In the genomic region with DNA sequence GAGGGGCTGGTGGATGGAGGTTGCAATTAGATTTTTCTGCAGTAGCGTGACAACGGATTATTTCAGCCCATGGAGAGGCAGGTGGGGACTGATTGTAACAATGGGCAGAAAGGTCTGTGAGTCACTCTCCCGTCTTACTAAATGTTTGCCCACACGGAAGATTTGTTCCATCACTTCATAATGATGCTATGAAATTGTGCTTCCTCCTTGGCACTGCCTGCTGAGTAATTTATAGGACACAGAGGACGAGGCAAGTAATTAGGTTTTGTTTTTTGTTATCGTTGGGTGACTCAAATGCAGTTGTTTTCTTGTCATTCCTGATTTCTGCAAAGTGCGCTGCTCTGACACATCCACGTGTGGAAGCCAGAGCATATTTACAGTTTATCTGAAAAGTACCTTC, we compare ENCODE assay signal across 16 cellular contexts.
DNase-seq lines count a peak whose midpoint lies in the region; FAIRE-seq and TF ChIP-seq lines count a peak whose summit lies in the region.
"Had no signal": no experiment of that assay in that cellular context is flagged by ENCODE, and none has a peak within 500 bp of the region (broad histone marks: within the 10 kb centered on the region; RNA-seq: fewer than 3 reads in every experiment).

No MANE protein-coding gene starts in this region.

- FAIRE-seq in islet of Langerhans (lab: Jason Lieb, UNC) = peak; percentile 82
- FAIRE-seq: D721Med had no signal

- no peaks in the 10 kb centered on the region for H3K27me3 Mint-ChIP-seq in nephron progenitor cell (ENCODE audit: low read depth, poor library complexity)
- H3K27me3 Mint-ChIP-seq: CD4-positive, alpha-beta T cell had no signal

- peaks cover 5% of the 10 kb centered on the region for H3K36me3 Mint-ChIP-seq in nephron progenitor cell (ENCODE audit: low read depth)

- no peaks in the 10 kb centered on the region for H3K9me3 ChIP-seq in HEK293 (ENCODE audit: control insufficient read depth, insufficient read depth, low read depth, low read length)

- H3K4me1 ChIP-seq in HEK293 (ENCODE audit: control insufficient read depth, insufficient read depth, low read length) = no peaks in the 10 kb centered on the region

- no peak overlapping the region for H3K27ac Mint-ChIP-seq in nephron progenitor cell
- H3K27ac Mint-ChIP-seq: CD4-positive, alpha-beta T cell had no signal

- POLR2A ChIA-PET in HEK293 (lab: Yijun Ruan, JAX) = no interaction called here

- peak; percentile 98 for DNase-seq in NCI-H146 (lab: John Stamatoyannopoulos, UW)
- DNase-seq in NCI-H69 (lab: John Stamatoyannopoulos, UW) = peak; percentile 26
- DNase-seq in DMS79 treated with DMSO at 0.1 percent for 48 hours (lab: John Stamatoyannopoulos, UW) = no peak
- DNase-seq in SHP77 (lab: John Stamatoyannopoulos, UW) = no peak
- no peak for DNase-seq in nephron progenitor cell
- DNase-seq: AML-193; CD4-positive, alpha-beta T cell; GOT3; KG1; NCI-H1694; NCI-H524 treated with DMSO at 0.1 percent for 48 hours; Right ventricle myocardium superior; T-helper 2 cell had no signal

- H3K27ac ChIP-seq in HEK293 (ENCODE audit: extremely low read depth, low read depth, low read length) = no peak overlapping the region

- TF ChIP-seq CTCF in HEK293 (tag by site-specific recombination; IDR thresholded peaks at IDR 0.05) = no peak
- TF ChIP-seq CTCF in nephron progenitor cell (IDR thresholded peaks at IDR 0.05) = no peak

- no peaks in the 10 kb centered on the region for H3K36me3 ChIP-seq in HEK293 (ENCODE audit: control insufficient read depth in 2 of 2, insufficient read depth in 1 of 2, low read length in 2 of 2)

- CTCF ChIA-PET in HEK293 (lab: Yijun Ruan, JAX) = interaction anchor here (0.7 kb wide), 1 partner anchor 8 kb away, joined by 3 read pairs; no protein-coding TSS in a partner anchor

- no peak overlapping the region for H3K4me3 ChIP-seq in HEK293 (ENCODE audit: low read depth, low read length)

- H3K4me3 Mint-ChIP-seq in nephron progenitor cell = no peak overlapping the region
- H3K4me3 Mint-ChIP-seq: CD4-positive, alpha-beta T cell had no signal

- peaks cover 88% of the 10 kb centered on the region for H3K9me3 Mint-ChIP-seq in nephron progenitor cell

- no peaks in the 10 kb centered on the region for H3K4me1 Mint-ChIP-seq in nephron progenitor cell

TF ChIP-seq in HEK293, 187 proteins besides CTCF, POLR2A, EP300 and RAD21:
- TF ChIP-seq, protein P1, sequence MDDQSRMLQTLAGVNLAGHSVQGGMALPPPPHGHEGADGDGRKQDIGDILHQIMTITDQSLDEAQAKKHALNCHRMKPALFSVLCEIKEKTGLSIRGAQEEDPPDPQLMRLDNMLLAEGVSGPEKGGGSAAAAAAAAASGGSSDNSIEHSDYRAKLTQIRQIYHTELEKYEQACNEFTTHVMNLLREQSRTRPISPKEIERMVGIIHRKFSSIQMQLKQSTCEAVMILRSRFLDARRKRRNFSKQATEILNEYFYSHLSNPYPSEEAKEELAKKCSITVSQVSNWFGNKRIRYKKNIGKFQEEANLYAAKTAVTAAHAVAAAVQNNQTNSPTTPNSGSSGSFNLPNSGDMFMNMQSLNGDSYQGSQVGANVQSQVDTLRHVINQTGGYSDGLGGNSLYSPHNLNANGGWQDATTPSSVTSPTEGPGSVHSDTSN (CRISPR knock-in tag; IDR thresholded peaks at IDR 0.05) = no peak
- TF ChIP-seq ZBTB21 (tag by site-specific recombination; IDR thresholded peaks at IDR 0.05) = peak; percentile 79

Comparison
In these comparisons a context has a peak if more than half of its experiments do, and no peak if none do; other contexts are left out.
1. DNase-seq: peak in NCI-H146 (single experiment) and NCI-H69 (single experiment); none in DMS79 treated with DMSO at 0.1 percent for 48 hours (single experiment), SHP77 (0 of 2) and nephron progenitor cell (single experiment).